Comparison of ENCODE assay signal across 12 cellular contexts in the genomic region with DNA sequence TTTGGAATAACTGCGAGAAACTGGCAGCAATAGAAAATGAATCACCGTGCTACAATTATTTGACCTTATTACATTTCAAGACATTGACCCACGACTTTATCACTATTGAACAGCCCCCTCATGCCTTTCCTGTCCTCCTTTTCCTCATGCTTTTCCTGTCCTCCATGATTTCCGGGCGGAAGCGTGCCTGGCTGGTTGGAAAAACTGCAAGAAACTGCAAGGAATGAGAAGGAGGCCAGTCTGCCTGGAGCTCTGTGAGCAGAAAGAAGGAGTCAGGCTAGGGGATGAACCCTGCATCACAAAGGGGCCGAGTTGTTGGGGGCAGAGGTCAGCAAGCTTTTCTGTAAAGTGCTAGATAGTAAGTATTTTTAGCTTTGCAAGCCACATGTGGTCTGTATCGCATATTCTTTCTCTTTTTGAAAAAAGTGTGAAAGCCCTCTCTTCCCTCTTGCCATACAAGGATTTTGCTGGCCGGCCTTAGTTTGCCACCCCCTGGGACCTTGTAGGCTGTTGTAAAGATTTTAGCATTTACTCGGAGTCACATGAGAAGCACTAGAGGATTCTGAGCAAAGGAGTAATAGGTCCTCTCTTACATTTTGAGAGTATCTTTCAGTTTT. TPM values are rescaled to one million over a fixed set of nuclear protein-coding genes. Genes with fewer than 3 reads are reported as not detected.
DNase-seq lines count a peak whose midpoint lies in the region; ATAC-seq, FAIRE-seq and TF ChIP-seq lines count a peak whose summit lies in the region.
"Had no signal": no experiment of that assay in that cellular context is flagged by ENCODE, and none has a peak within 500 bp of the region (broad histone marks: within the 10 kb centered on the region; RNA-seq: fewer than 3 reads in every experiment).

No MANE protein-coding gene starts in this region.

- H3K23me2 ChIP-seq in H1 (ENCODE audit: low read depth, low read length) = no peaks in the 10 kb centered on the region; the same call in 1 of the 2 replicates

- H3K79me1 ChIP-seq in H1 (ENCODE audit: low read depth, low read length) = no peaks in the 10 kb centered on the region

- H4K8ac ChIP-seq in H1 (ENCODE audit: extremely low read depth, insufficient read depth, low read length) = no peak overlapping the region

- TF ChIP-seq POLR2A in heart left ventricle (IDR thresholded peaks at IDR 0.05) (no peak), H1 (IDR thresholded peaks at IDR 0.05; ENCODE audit: control extremely low read depth in 1 of 2, low read depth in 2 of 2, low read length in 2 of 2) (peak in 1 of 2 experiments; percentile 74; a peak in 1 of 3 replicates)

- H3K18ac ChIP-seq in H1 (ENCODE audit: extremely low read depth, low read length) = peak overlapping the region; percentile 60

- peak overlapping the region; percentile 84 for H2BK5ac ChIP-seq in H1 (ENCODE audit: low read depth, low read length)

- POLR2A ChIA-PET in H1 (lab: Charles Lee; ENCODE audit: partially characterized antibody) = interaction anchor here (0.8 to 1.8 kb wide), 11 partner anchors 9 to 396 kb away, joined by 3 to 12 read pairs (median 4); no protein-coding TSS in a partner anchor

- H3K36me3 ChIP-seq in heart left ventricle (no peaks in the 10 kb centered on the region), H1 (ENCODE audit: control insufficient read depth in 2 of 4, insufficient read depth in 4 of 4, low read length in 3 of 4) (no peaks in the 10 kb centered on the region), lung (ENCODE audit: control insufficient read depth in 2 of 2, insufficient read depth in 2 of 2, low read length in 2 of 2) (no peaks in the 10 kb centered on the region), lower lobe of right lung (no peaks in the 10 kb centered on the region), MM.1S (replicated peaks; ENCODE audit: insufficient read depth, low read length) (no peaks in the 10 kb centered on the region)
- H3K36me3 ChIP-seq: esophagus muscularis mucosa had no signal

- H2BK20ac ChIP-seq in H1 (ENCODE audit: low read length) = peak overlapping the region; percentile 86

- H3K79me2 ChIP-seq in H1 (ENCODE audit: control insufficient read depth in 1 of 2, insufficient read depth in 2 of 2, low read length in 2 of 2) (no peaks in the 10 kb centered on the region), MM.1S (ENCODE audit: low read length) (no peaks in the 10 kb centered on the region)

- H2BK12ac ChIP-seq in H1 (ENCODE audit: low read depth, low read length) = peak overlapping the region; percentile 94

- no peak overlapping the region for H3K14ac ChIP-seq in H1 (ENCODE audit: insufficient read length)

- H2AK5ac ChIP-seq in H1 (ENCODE audit: low read depth, low read length) = no peak overlapping the region

- peak overlapping the region; percentile 60 for H2BK120ac ChIP-seq in H1 (replicated peaks; ENCODE audit: low read depth, low read length)

- TF ChIP-seq CTCF in heart left ventricle (IDR thresholded peaks at IDR 0.05) = no peak
- TF ChIP-seq CTCF in H1 (IDR thresholded peaks at IDR 0.05; ENCODE audit: control extremely low read depth in 1 of 3, insufficient read depth in 1 of 3, low read depth in 1 of 3, low read length in 3 of 3) = no peak
- no peak for TF ChIP-seq CTCF in lung (IDR thresholded peaks at IDR 0.05; ENCODE audit: control extremely low read depth, extremely low read depth)
- no peak for TF ChIP-seq CTCF in lower lobe of right lung (IDR thresholded peaks at IDR 0.05)
- no peak for TF ChIP-seq CTCF in MM.1S (IDR thresholded peaks at IDR 0.05; ENCODE audit: low read length)
- TF ChIP-seq CTCF in GM13977 (IDR thresholded peaks at IDR 0.05; ENCODE audit: extremely low read depth, insufficient read depth, missing control alignments) = no peak

- ATAC-seq in heart left ventricle (peak; percentile 37 to 83 (median 46)), Right ventricle myocardium inferior (no peak), lung (ENCODE audit: insufficient read depth, low FRiP score) (no peak), lower lobe of right lung (no peak)
- ATAC-seq: activated T-cell treated with anti-CD3 and anti-CD28 coated beads, Interleukin-2, amount 50 U/mL, for 72 hours had no signal

- 0 out of 4 replicates have a peak, but pooled peaks have one; percentile 1 to 10 for TF ChIP-seq RAD21 in H1 (IDR thresholded peaks at IDR 0.05 in 1 of 2, conservative IDR thresholded peaks at IDR 0.05 in 1 of 2; ENCODE audit: low read depth in 2 of 2, low read length in 2 of 2)

- WGBS in heart left ventricle, 4 donors = 45 to 57% (median 52%) methylated on average over 10 of the region's 10 CpGs
- WGBS in H1 (ENCODE audit: extremely low coverage in 1 of 2, insufficient coverage in 1 of 2, insufficient read length in 1 of 2, insufficient replicate concordance in 2 of 2, low coverage in 1 of 2, low lambda C conversion rate in 2 of 2, missing lambda C conversion rate in 1 of 2), 2 experiments = 18% methylated on average over 10 of the region's 10 CpGs; no CpG with 5 or more reads in 1 of the 2 experiments
- WGBS in lung, 2 donors = 68 to 77% methylated on average over 10 of the region's 10 CpGs

- intact Hi-C loops in heart left ventricle (cut with DNase I) = loop anchor here in 1 of 10 donors (5.0 kb wide), 1 partner anchor 120 kb away; no protein-coding TSS in a partner anchor
- intact Hi-C loops in Right ventricle myocardium inferior (cut with DNase I) = no loop called here
- intact Hi-C loops in lower lobe of right lung (cut with DNase I) = no loop called here

- H3K56ac ChIP-seq in H1 (replicated peaks; ENCODE audit: insufficient read length, low read depth, low read length) = no peak overlapping the region

- H3K27ac ChIP-seq in heart left ventricle (peak overlapping the region in 9 of 12 donors; percentile 1 to 60 (median 39)), H1 (ENCODE audit: low read depth, low read length) (peak overlapping the region; percentile 76; the same call in 1 of the 2 replicates), lung (ENCODE audit: low read depth in 1 of 2, low read length in 1 of 2) (peak overlapping the region; percentile 24 to 38), lower lobe of right lung (no peak overlapping the region), MM.1S (ENCODE audit: low read length) (no peak overlapping the region)

- peaks cover 0 to 29% (median 15%) of the 10 kb centered on the region in 12 donors for H3K4me1 ChIP-seq in heart left ventricle
- peaks cover 4 to 26% (median 18%) of the 10 kb centered on the region in 4 experiments for H3K4me1 ChIP-seq in H1 (replicated peaks in 1 of 4; ENCODE audit: control insufficient read depth in 3 of 4, insufficient read depth in 4 of 4, low read length in 3 of 4)
- H3K4me1 ChIP-seq in lung (ENCODE audit: control insufficient read depth in 2 of 2, insufficient read depth in 2 of 2, low read length in 2 of 2) = peaks cover 0 to 3% of the 10 kb centered on the region in 2 donors
- H3K4me1 ChIP-seq in lower lobe of right lung = peaks cover 14% of the 10 kb centered on the region
- H3K4me1 ChIP-seq in MM.1S (ENCODE audit: low read length) = no peaks in the 10 kb centered on the region

- H3K4ac ChIP-seq in H1 (replicated peaks; ENCODE audit: insufficient read length, low read depth, low read length) = peak overlapping the region; percentile 3

- H4K20me1 ChIP-seq in H1 (replicated peaks in 1 of 2; ENCODE audit: control insufficient read depth in 1 of 2, insufficient read depth in 2 of 2, low read length in 2 of 2) = no peaks in the 10 kb centered on the region
- H4K20me1 ChIP-seq in MM.1S (ENCODE audit: insufficient read depth, low read length) = no peaks in the 10 kb centered on the region

- no peak overlapping the region for H3K4me3 ChIP-seq in heart left ventricle
- H3K4me3 ChIP-seq in H1 (ENCODE audit: extremely low read depth in 1 of 4, insufficient read depth in 2 of 4, low read depth in 3 of 4, low read length in 4 of 4) = peak overlapping the region in 1 of 4 experiments; percentile 35; a peak in 2 of 8 replicates
- no peak overlapping the region for H3K4me3 ChIP-seq in lung
- no peak overlapping the region for H3K4me3 ChIP-seq in lower lobe of right lung
- H3K4me3 ChIP-seq in MM.1S (ENCODE audit: low read length) = no peak overlapping the region
- H3K4me3 ChIP-seq: esophagus muscularis mucosa had no signal

- H3K4me2 ChIP-seq in H1 (ENCODE audit: insufficient read depth in 1 of 2, low read depth in 2 of 2, low read length in 2 of 2) (peak overlapping the region; percentile 46 to 64), MM.1S (ENCODE audit: low read depth, low read length) (no peak overlapping the region)

- H3K9me3 ChIP-seq in heart left ventricle (no peaks in the 10 kb centered on the region), H1 (ENCODE audit: insufficient read depth in 2 of 2, low read depth in 1 of 2, low read length in 1 of 2) (no peaks in the 10 kb centered on the region; a peak in 1 of 4 replicates), lung (ENCODE audit: control insufficient read depth in 2 of 2, insufficient read depth in 1 of 2, low read length in 1 of 2) (no peaks in the 10 kb centered on the region), lower lobe of right lung (no peaks in the 10 kb centered on the region), MM.1S (replicated peaks; ENCODE audit: insufficient read depth, low read length) (no peaks in the 10 kb centered on the region)
- H3K9me3 ChIP-seq: esophagus muscularis mucosa had no signal

- TF ChIP-seq EP300 in H1 (IDR thresholded peaks at IDR 0.05; ENCODE audit: borderline replicate concordance in 1 of 2, low read depth in 2 of 2, low read length in 2 of 2) = no peak

- H3K9ac ChIP-seq in H1 (replicated peaks in 1 of 4; ENCODE audit: extremely low read depth in 1 of 4, low read depth in 3 of 4, low read length in 3 of 4) = peak overlapping the region in 2 of 4 experiments; percentile 10 to 44; a peak in 1 of 7 replicates
- no peak overlapping the region for H3K9ac ChIP-seq in MM.1S (ENCODE audit: low read length)

- CTCF ChIA-PET in H1 (lab: Charles Lee; ENCODE audit: partially characterized antibody) = interaction anchor here (0.5 to 1.3 kb wide), 6 partner anchors 9 to 102 kb away, joined by 3 to 6 read pairs (median 3); a partner anchor contains a TSS

- H3K27me3 ChIP-seq in heart left ventricle (no peaks in the 10 kb centered on the region), H1 (replicated peaks in 1 of 4; ENCODE audit: control insufficient read depth in 3 of 4, extremely low read depth in 1 of 4, insufficient read depth in 3 of 4, low read length in 3 of 4) (no peaks in the 10 kb centered on the region), lung (ENCODE audit: control insufficient read depth, insufficient read depth) (no peaks in the 10 kb centered on the region), lower lobe of right lung (ENCODE audit: low read depth) (no peaks in the 10 kb centered on the region), MM.1S (replicated peaks; ENCODE audit: insufficient read depth, low read length) (no peaks in the 10 kb centered on the region)
- H3K27me3 ChIP-seq: esophagus muscularis mucosa had no signal

- in situ Hi-C loops in GM13977 (cut with MboI; ENCODE audit: low pct_unique_long_range_greater_than_20kb, low sequenced_read_pairs, unreplicated experiment) = no loop called here

- no peaks in the 10 kb centered on the region for H3K9me2 ChIP-seq in MM.1S (replicated peaks; ENCODE audit: insufficient read depth, low read length)

- H2BK15ac ChIP-seq in H1 (ENCODE audit: low read length) = 0 out of 2 replicates have a peak overlapping the region, but pooled peaks have one; percentile 48

- H2AFZ ChIP-seq in H1 (ENCODE audit: low read length) (no peak overlapping the region), MM.1S (ENCODE audit: low read length) (no peak overlapping the region)

- H4K91ac ChIP-seq in H1 (replicated peaks; ENCODE audit: insufficient read length, low read length) = peak overlapping the region; percentile 88

- no peaks in the 10 kb centered on the region for H3F3A ChIP-seq in MM.1S (ENCODE audit: insufficient read depth, low read length)

- DNase-seq in heart left ventricle = peak in 4 of 5 donors; percentile 26 to 43 (median 38)
- DNase-seq in Right ventricle myocardium inferior (ENCODE audit: missing footprints) = no peak
- peak; percentile 61 to 65 for DNase-seq in H1 (ENCODE audit: low read depth in 1 of 2, low spot score in 2 of 2)
- no peak for DNase-seq in lung (ENCODE audit: low spot score)
- no peak for DNase-seq in lower lobe of right lung
- no peak for DNase-seq in MM.1S
- no peak for DNase-seq in NOMO-1 (lab: John Stamatoyannopoulos, UW; ENCODE audit: unreplicated experiment in 2 of 2)
- DNase-seq in GM13977 (ENCODE audit: low spot score) = no peak
- DNase-seq: activated T-cell treated with anti-CD3 and anti-CD28 coated beads, Interleukin-2, amount 50 U/mL, for 72 hours; stimulated activated CD4-positive, alpha-beta T cell treated with anti-CD3 and anti-CD28 coated beads, Interleukin-12 subunit alpha, Interleukin-12 subunit beta, amount 100 ng/mL, for 4 hours had no signal

- peak overlapping the region; percentile 11 for H4K5ac ChIP-seq in H1 (ENCODE audit: insufficient read length, low read depth, low read length)

- peak; percentile 57 for FAIRE-seq in H1 (lab: Jason Lieb, UNC)
- FAIRE-seq: TTC549 had no signal

- no peak overlapping the region for H3K23ac ChIP-seq in H1 (ENCODE audit: insufficient read length)

RNA-seq across cellular contexts. Expression of a gene that starts 37.0 kb away (rescaled TPM):
- 10 to 100 TPM; 16.7 to 38.5 (median 24.0) TPM for total RNA-seq in heart left ventricle
- polyA plus RNA-seq in heart left ventricle = 10 to 100 TPM in 1 of 2 donors, 1 to 10 TPM in 1; 6.0 to 18.9 TPM
- total RNA-seq in Right ventricle myocardium inferior = 22.6 TPM
- total RNA-seq in H1 (2021; fragmentation: NEBNext Ultra II Directional; extraction: Animal tissue kit (Norgen Biotek cat#: 25700)) = 37.5 TPM in 2 replicates
- polyA plus RNA-seq in H1 (2011; rRNA removed) = 9.8 and 14.8 TPM in 2 replicates
- 17.2 TPM for polyA plus RNA-seq in H1 (2011; cell fraction: cytosol; rRNA removed)
- 5.7 TPM for polyA plus RNA-seq in H1 (2011; cell fraction: nucleus; rRNA removed)
- 20.1 to 31.4 TPM (median 23.6 TPM) in 4 replicates for polyA plus RNA-seq in H1 (2012, experiment 1 of 2)
- polyA plus RNA-seq in H1 (2012, experiment 2 of 2) = 1.9 TPM
- polyA plus RNA-seq in H1 (2013, experiment 1 of 2) = 23.1 TPM
- polyA plus RNA-seq in H1 (2013, experiment 2 of 2) = 23.0 TPM
- 20.3 and 20.4 TPM in 2 replicates for polyA minus RNA-seq in H1 (2011; rRNA and poly(A)+ RNA removed)
- 16.1 TPM for polyA minus RNA-seq in H1 (2011; cell fraction: cytosol; rRNA and poly(A)+ RNA removed)
- polyA minus RNA-seq in H1 (2011; cell fraction: nucleus; rRNA and poly(A)+ RNA removed) = 18.2 TPM
- 10 to 100 TPM; 41.5 to 44.8 TPM for total RNA-seq in lung
- 10 to 100 TPM; 14.9 to 30.3 TPM for polyA plus RNA-seq in lung
- total RNA-seq in lower lobe of right lung = 50.1 TPM

RNA-seq across cellular contexts. Expression of a gene that starts 53.4 kb away (rescaled TPM):
- 10 to 100 TPM; 33.0 to 89.2 (median 68.7) TPM for total RNA-seq in heart left ventricle
- polyA plus RNA-seq in heart left ventricle = 10 to 100 TPM; 14.5 to 49.2 TPM
- 40.1 TPM for total RNA-seq in Right ventricle myocardium inferior
- 115 and 120 TPM in 2 replicates for total RNA-seq in H1 (2021; fragmentation: NEBNext Ultra II Directional; extraction: Animal tissue kit (Norgen Biotek cat#: 25700))
- 22.6 and 40.8 TPM in 2 replicates for polyA plus RNA-seq in H1 (2011; rRNA removed)
- 49.2 TPM for polyA plus RNA-seq in H1 (2011; cell fraction: cytosol; rRNA removed)
- 21.5 TPM for polyA plus RNA-seq in H1 (2011; cell fraction: nucleus; rRNA removed)
- 55.4 to 89.1 TPM (median 63.7 TPM) in 4 replicates for polyA plus RNA-seq in H1 (2012, experiment 1 of 2)
- 19.5 TPM for polyA plus RNA-seq in H1 (2012, experiment 2 of 2)
- polyA plus RNA-seq in H1 (2013, experiment 1 of 2) = 55.2 TPM
- polyA plus RNA-seq in H1 (2013, experiment 2 of 2) = 53.3 TPM
- polyA minus RNA-seq in H1 (2011; rRNA and poly(A)+ RNA removed) = 48.9 and 53.0 TPM in 2 replicates
- polyA minus RNA-seq in H1 (2011; cell fraction: cytosol; rRNA and poly(A)+ RNA removed) = 37.4 TPM
- 91.8 TPM for polyA minus RNA-seq in H1 (2011; cell fraction: nucleus; rRNA and poly(A)+ RNA removed)
- total RNA-seq in lung = 10 to 100 TPM; 13.7 to 48.9 TPM
- 1 to 10 TPM; 5.0 to 5.7 TPM for polyA plus RNA-seq in lung
- total RNA-seq in lower lobe of right lung = 12.4 TPM

Comparison
In these comparisons a context has a peak if more than half of its experiments do, and no peak if none do; other contexts are left out.
1. ATAC-seq: peak in heart left ventricle (4 of 4); none in Right ventricle myocardium inferior (single experiment), lung (single experiment) and lower lobe of right lung (0 of 2).
2. DNase-seq: peak in heart left ventricle (4 of 5) and H1 (2 of 2); none in Right ventricle myocardium inferior (single experiment), lung (single experiment), lower lobe of right lung (single experiment), MM.1S (single experiment), NOMO-1 (0 of 2) and GM13977 (single experiment).
3. H3K27ac ChIP-seq: peak in heart left ventricle (9 of 12), H1 (single experiment) and lung (2 of 2); none in lower lobe of right lung (single experiment) and MM.1S (single experiment).